Comparison of ENCODE assay signal across 1 cellular context in the genomic region with DNA sequence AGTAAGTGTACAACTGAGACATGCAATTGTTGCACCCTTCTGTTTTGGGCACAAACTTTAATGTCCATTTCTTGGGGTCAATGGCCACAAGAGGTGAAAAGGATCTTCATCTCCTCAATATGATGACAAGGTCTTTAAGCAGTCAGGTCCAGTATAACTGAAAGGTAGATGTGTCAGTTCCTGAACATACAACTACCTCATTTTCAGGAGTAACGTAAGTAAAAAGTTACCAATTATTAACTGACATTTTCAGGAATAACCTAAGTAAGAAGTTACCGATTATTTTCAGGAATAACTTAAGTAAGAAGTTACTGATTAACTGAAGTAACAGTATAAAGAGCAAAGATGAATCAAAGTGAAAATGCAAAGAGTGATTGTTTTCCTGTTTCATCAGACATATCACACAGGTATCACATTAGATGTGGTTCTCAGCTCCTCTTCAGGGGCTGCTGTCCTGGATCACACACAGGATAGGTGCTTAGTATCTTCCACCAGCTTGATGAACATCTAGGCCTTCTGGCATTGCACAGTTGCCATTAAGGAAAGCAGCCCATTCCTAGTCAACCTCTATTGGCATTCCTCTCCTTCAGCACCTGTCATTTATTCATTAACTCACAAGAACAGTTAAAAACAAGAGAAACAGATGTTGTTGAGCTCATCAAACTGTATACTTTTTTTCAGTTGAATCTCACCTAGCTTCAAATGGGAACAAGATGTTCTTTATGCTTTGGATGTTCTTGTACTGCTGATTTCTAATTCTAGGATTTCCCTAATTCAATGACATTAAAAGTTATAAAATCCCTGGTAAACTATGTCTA.
TF ChIP-seq lines count a peak whose summit lies in the region.

No MANE protein-coding gene starts in this region.

TF ChIP-seq in GM23338, 12 proteins besides CTCF, POLR2A, EP300 and RAD21 (continued from another document):
- TF ChIP-seq, protein P1, sequence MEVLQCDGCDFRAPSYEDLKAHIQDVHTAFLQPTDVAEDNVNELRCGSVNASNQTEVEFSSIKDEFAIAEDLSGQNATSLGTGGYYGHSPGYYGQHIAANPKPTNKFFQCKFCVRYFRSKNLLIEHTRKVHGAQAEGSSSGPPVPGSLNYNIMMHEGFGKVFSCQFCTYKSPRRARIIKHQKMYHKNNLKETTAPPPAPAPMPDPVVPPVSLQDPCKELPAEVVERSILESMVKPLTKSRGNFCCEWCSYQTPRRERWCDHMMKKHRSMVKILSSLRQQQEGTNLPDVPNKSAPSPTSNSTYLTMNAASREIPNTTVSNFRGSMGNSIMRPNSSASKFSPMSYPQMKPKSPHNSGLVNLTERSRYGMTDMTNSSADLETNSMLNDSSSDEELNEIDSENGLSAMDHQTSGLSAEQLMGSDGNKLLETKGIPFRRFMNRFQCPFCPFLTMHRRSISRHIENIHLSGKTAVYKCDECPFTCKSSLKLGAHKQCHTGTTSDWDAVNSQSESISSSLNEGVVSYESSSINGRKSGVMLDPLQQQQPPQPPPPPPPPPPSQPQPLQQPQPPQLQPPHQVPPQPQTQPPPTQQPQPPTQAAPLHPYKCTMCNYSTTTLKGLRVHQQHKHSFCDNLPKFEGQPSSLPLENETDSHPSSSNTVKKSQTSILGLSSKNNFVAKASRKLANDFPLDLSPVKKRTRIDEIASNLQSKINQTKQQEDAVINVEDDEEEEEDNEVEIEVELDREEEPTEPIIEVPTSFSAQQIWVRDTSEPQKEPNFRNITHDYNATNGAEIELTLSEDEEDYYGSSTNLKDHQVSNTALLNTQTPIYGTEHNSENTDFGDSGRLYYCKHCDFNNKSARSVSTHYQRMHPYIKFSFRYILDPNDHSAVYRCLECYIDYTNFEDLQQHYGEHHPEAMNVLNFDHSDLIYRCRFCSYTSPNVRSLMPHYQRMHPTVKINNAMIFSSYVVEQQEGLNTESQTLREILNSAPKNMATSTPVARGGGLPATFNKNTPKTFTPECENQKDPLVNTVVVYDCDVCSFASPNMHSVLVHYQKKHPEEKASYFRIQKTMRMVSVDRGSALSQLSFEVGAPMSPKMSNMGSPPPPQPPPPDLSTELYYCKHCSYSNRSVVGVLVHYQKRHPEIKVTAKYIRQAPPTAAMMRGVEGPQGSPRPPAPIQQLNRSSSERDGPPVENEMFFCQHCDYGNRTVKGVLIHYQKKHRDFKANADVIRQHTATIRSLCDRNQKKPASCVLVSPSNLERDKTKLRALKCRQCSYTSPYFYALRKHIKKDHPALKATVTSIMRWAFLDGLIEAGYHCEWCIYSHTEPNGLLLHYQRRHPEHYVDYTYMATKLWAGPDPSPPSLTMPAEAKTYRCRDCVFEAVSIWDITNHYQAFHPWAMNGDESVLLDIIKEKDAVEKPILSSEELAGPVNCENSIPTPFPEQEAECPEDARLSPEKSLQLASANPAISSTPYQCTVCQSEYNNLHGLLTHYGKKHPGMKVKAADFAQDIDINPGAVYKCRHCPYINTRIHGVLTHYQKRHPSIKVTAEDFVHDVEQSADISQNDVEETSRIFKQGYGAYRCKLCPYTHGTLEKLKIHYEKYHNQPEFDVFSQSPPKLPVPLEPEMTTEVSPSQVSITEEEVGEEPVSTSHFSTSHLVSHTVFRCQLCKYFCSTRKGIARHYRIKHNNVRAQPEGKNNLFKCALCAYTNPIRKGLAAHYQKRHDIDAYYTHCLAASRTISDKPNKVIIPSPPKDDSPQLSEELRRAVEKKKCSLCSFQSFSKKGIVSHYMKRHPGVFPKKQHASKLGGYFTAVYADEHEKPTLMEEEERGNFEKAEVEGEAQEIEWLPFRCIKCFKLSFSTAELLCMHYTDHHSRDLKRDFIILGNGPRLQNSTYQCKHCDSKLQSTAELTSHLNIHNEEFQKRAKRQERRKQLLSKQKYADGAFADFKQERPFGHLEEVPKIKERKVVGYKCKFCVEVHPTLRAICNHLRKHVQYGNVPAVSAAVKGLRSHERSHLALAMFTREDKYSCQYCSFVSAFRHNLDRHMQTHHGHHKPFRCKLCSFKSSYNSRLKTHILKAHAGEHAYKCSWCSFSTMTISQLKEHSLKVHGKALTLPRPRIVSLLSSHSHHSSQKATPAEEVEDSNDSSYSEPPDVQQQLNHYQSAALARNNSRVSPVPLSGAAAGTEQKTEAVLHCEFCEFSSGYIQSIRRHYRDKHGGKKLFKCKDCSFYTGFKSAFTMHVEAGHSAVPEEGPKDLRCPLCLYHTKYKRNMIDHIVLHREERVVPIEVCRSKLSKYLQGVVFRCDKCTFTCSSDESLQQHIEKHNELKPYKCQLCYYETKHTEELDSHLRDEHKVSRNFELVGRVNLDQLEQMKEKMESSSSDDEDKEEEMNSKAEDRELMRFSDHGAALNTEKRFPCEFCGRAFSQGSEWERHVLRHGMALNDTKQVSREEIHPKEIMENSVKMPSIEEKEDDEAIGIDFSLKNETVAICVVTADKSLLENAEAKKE (CRISPR knock-in tag; IDR thresholded peaks at IDR 0.05) = no peak
- no peak for TF ChIP-seq CREB1 (CRISPR knock-in tag; IDR thresholded peaks at IDR 0.05; ENCODE audit: low read depth)
- TF ChIP-seq JUNB (IDR thresholded peaks at IDR 0.05; ENCODE audit: unreplicated experiment) = no peak
- no peak for TF ChIP-seq ZNF331 (CRISPR knock-in tag; IDR thresholded peaks at IDR 0.05; ENCODE audit: low read depth)
- TF ChIP-seq ZNF114 (CRISPR knock-in tag; IDR thresholded peaks at IDR 0.05) = no peak
- TF ChIP-seq NANOG (IDR thresholded peaks at IDR 0.05; ENCODE audit: borderline replicate concordance) = no peak
- no peak for TF ChIP-seq EZH2phosphoT487 (IDR thresholded peaks at IDR 0.05; ENCODE audit: unreplicated experiment)
- TF ChIP-seq STAT1 (IDR thresholded peaks at IDR 0.05; ENCODE audit: unreplicated experiment) = no peak
- TF ChIP-seq, protein P2, sequence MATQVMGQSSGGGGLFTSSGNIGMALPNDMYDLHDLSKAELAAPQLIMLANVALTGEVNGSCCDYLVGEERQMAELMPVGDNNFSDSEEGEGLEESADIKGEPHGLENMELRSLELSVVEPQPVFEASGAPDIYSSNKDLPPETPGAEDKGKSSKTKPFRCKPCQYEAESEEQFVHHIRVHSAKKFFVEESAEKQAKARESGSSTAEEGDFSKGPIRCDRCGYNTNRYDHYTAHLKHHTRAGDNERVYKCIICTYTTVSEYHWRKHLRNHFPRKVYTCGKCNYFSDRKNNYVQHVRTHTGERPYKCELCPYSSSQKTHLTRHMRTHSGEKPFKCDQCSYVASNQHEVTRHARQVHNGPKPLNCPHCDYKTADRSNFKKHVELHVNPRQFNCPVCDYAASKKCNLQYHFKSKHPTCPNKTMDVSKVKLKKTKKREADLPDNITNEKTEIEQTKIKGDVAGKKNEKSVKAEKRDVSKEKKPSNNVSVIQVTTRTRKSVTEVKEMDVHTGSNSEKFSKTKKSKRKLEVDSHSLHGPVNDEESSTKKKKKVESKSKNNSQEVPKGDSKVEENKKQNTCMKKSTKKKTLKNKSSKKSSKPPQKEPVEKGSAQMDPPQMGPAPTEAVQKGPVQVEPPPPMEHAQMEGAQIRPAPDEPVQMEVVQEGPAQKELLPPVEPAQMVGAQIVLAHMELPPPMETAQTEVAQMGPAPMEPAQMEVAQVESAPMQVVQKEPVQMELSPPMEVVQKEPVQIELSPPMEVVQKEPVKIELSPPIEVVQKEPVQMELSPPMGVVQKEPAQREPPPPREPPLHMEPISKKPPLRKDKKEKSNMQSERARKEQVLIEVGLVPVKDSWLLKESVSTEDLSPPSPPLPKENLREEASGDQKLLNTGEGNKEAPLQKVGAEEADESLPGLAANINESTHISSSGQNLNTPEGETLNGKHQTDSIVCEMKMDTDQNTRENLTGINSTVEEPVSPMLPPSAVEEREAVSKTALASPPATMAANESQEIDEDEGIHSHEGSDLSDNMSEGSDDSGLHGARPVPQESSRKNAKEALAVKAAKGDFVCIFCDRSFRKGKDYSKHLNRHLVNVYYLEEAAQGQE (IDR thresholded peaks at IDR 0.05; ENCODE audit: unreplicated experiment) = no peak
- no peak for TF ChIP-seq POLR2AphosphoS5 (IDR thresholded peaks at IDR 0.05; ENCODE audit: low read depth)
- TF ChIP-seq, protein P3, sequence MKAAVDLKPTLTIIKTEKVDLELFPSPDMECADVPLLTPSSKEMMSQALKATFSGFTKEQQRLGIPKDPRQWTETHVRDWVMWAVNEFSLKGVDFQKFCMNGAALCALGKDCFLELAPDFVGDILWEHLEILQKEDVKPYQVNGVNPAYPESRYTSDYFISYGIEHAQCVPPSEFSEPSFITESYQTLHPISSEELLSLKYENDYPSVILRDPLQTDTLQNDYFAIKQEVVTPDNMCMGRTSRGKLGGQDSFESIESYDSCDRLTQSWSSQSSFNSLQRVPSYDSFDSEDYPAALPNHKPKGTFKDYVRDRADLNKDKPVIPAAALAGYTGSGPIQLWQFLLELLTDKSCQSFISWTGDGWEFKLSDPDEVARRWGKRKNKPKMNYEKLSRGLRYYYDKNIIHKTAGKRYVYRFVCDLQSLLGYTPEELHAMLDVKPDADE (IDR thresholded peaks at IDR 0.05) = no peak
